In the genomic region with DNA sequence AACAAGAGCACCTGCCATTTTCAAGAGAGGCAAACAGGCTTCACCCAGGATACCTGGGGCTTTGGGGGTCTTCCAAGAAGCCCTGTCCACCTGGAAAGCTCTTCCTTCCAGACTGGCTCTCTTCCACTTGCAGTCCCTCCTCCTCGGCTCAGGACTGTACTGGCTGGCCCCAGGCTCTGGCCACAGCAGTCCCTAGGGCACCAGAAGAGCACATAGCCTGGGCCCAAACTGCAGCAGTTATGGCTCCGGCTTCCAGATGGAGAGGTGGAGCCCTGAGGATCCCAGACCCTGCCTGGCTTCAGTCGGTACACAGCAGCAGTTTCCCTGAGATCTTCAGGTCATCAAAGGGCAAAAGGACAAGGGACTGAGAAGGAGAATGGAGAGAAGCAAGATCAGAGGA, we compare ENCODE assay signal across 1 cellular context.
TF ChIP-seq lines count a peak whose summit lies in the region.

No MANE protein-coding gene starts in this region.

TF ChIP-seq in K562, 482 proteins besides CTCF, POLR2A, EP300 and RAD21:
- TF ChIP-seq MEIS2 (IDR thresholded peaks at IDR 0.05; ENCODE audit: partially characterized antibody) (no peak), ARNT (IDR thresholded peaks at IDR 0.05) (no peak), ZNF408 (CRISPR knock-in tag; IDR thresholded peaks at IDR 0.05; ENCODE audit: low read depth) (no peak), FOXJ2 (tag; IDR thresholded peaks at IDR 0.05) (no peak), KAT2B (IDR thresholded peaks at IDR 0.05; ENCODE audit: low read depth, low read length) (no peak), SIRT6 (IDR thresholded peaks at IDR 0.05; ENCODE audit: low read depth, low read length) (no peak), FOXM1 (IDR thresholded peaks at IDR 0.05; ENCODE audit: low read depth) (no peak), FOXM1 (CRISPR knock-in tag; IDR thresholded peaks at IDR 0.05; ENCODE audit: low read depth) (no peak), THRAP3 (IDR thresholded peaks at IDR 0.05; ENCODE audit: borderline replicate concordance) (no peak), PHTF2 (CRISPR knock-in tag; IDR thresholded peaks at IDR 0.05) (no peak), EGR1 (conservative IDR thresholded peaks at IDR 0.05) (no peak), CHD4 (IDR thresholded peaks at IDR 0.05; ENCODE audit: insufficient read depth, insufficient replicate concordance, low read depth, low read length, poor library complexity, severe bottlenecking) (no peak), SMAD1 (IDR thresholded peaks at IDR 0.05; ENCODE audit: low read depth, low read length, partially characterized antibody) (no peak)
- TF ChIP-seq, protein P1, sequence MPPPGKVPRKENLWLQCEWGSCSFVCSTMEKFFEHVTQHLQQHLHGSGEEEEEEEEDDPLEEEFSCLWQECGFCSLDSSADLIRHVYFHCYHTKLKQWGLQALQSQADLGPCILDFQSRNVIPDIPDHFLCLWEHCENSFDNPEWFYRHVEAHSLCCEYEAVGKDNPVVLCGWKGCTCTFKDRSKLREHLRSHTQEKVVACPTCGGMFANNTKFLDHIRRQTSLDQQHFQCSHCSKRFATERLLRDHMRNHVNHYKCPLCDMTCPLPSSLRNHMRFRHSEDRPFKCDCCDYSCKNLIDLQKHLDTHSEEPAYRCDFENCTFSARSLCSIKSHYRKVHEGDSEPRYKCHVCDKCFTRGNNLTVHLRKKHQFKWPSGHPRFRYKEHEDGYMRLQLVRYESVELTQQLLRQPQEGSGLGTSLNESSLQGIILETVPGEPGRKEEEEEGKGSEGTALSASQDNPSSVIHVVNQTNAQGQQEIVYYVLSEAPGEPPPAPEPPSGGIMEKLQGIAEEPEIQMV (tag; conservative IDR thresholded peaks at IDR 0.05; ENCODE audit: low read depth), result no peak
- TF ChIP-seq, protein P2, sequence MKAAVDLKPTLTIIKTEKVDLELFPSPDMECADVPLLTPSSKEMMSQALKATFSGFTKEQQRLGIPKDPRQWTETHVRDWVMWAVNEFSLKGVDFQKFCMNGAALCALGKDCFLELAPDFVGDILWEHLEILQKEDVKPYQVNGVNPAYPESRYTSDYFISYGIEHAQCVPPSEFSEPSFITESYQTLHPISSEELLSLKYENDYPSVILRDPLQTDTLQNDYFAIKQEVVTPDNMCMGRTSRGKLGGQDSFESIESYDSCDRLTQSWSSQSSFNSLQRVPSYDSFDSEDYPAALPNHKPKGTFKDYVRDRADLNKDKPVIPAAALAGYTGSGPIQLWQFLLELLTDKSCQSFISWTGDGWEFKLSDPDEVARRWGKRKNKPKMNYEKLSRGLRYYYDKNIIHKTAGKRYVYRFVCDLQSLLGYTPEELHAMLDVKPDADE (conservative IDR thresholded peaks at IDR 0.05; ENCODE audit: control insufficient read depth, low read depth, low read length), result no peak
- TF ChIP-seq, protein P3, sequence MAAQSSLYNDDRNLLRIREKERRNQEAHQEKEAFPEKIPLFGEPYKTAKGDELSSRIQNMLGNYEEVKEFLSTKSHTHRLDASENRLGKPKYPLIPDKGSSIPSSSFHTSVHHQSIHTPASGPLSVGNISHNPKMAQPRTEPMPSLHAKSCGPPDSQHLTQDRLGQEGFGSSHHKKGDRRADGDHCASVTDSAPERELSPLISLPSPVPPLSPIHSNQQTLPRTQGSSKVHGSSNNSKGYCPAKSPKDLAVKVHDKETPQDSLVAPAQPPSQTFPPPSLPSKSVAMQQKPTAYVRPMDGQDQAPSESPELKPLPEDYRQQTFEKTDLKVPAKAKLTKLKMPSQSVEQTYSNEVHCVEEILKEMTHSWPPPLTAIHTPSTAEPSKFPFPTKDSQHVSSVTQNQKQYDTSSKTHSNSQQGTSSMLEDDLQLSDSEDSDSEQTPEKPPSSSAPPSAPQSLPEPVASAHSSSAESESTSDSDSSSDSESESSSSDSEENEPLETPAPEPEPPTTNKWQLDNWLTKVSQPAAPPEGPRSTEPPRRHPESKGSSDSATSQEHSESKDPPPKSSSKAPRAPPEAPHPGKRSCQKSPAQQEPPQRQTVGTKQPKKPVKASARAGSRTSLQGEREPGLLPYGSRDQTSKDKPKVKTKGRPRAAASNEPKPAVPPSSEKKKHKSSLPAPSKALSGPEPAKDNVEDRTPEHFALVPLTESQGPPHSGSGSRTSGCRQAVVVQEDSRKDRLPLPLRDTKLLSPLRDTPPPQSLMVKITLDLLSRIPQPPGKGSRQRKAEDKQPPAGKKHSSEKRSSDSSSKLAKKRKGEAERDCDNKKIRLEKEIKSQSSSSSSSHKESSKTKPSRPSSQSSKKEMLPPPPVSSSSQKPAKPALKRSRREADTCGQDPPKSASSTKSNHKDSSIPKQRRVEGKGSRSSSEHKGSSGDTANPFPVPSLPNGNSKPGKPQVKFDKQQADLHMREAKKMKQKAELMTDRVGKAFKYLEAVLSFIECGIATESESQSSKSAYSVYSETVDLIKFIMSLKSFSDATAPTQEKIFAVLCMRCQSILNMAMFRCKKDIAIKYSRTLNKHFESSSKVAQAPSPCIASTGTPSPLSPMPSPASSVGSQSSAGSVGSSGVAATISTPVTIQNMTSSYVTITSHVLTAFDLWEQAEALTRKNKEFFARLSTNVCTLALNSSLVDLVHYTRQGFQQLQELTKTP (IDR thresholded peaks at IDR 0.05; ENCODE audit: low read depth in 1 of 2, partially characterized antibody in 2 of 2), result no peak
- TF ChIP-seq, protein P4, sequence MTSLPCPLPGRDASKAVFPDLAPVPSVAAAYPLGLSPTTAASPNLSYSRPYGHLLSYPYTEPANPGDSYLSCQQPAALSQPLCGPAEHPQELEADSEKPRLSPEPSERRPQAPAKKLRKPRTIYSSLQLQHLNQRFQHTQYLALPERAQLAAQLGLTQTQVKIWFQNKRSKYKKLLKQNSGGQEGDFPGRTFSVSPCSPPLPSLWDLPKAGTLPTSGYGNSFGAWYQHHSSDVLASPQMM (CRISPR knock-in tag; IDR thresholded peaks at IDR 0.05), result no peak
- TF ChIP-seq, protein P5, sequence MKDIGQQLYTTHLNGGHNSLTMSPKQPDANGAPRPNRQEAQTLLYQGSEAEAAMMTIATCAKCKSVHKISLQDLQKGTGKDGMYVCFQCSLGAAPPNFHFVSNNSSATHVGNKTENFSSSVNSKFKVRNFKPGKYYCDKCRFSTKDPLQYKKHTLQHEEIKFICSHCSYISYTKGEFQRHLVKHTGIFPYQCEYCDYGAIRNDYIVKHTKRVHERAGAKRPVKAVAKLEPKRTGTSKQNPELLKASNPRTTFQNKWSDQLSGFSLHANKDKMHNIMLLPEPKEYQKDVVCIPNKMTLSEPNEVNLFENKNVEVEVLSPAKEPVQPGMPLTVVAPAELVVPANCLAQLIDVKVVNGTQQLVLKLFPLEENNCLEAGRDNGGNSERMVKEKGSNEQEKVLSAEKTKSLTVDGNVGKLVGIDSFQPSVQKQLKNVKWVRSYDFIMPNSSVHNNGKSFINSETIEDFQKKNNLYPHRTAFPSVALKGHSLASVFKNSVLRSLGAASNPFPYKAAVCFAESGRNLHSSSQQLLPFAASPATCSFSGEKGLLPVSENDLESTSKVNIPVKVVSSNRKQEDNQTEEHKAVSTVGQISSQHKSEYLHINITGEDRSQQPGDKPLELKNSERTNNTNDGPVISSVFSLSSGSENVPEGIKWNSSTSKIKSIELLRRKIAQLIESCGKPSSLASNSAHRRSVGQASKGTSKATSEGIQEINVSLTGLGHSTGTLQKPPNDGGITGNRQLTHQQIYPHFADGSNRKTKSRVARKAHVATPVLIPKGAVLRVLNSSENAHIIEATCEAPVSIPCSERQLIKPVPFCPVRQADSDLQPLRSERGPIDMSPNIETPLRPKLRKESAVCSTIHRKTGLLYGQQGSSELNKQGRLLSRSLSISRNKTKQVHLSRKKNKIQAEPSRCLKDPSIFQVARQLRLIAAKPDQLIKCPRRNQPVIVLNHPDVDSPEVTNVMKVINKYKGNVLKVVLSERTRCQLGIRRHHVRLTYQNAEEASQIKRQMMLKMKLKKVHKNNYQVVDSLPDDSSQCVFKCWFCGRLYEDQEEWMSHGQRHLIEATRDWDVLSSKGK (CRISPR knock-in tag; IDR thresholded peaks at IDR 0.05), result no peak
- TF ChIP-seq, protein P6, sequence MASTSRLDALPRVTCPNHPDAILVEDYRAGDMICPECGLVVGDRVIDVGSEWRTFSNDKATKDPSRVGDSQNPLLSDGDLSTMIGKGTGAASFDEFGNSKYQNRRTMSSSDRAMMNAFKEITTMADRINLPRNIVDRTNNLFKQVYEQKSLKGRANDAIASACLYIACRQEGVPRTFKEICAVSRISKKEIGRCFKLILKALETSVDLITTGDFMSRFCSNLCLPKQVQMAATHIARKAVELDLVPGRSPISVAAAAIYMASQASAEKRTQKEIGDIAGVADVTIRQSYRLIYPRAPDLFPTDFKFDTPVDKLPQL (IDR thresholded peaks at IDR 0.05; ENCODE audit: extremely low read depth, insufficient read length), result no peak
